Comparison of ENCODE assay signal across 20 cellular contexts in the genomic region with DNA sequence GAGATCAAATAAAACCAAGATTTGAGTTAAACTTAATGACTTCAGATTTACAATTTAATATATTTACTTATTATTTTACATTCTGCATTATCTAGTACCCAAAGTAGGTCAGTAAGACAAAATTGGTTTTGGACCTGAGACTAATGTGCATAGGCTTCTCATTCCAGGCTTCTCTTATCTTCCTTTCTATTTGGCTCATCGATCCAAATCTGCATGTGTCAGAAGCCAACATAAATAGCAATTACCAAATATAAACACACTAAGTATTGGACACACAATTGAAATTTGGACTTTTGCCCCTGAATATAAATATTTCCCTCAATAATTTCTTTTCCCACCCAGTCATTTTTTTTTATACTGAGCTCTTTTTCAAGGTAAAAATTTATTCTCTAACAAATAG.
DNase-seq lines count a peak whose midpoint lies in the region; ATAC-seq, FAIRE-seq and TF ChIP-seq lines count a peak whose summit lies in the region.
"Had no signal": no experiment of that assay in that cellular context is flagged by ENCODE, and none has a peak within 500 bp of the region (broad histone marks: within the 10 kb centered on the region; RNA-seq: fewer than 3 reads in every experiment).

No MANE protein-coding gene starts in this region.

- H2AFZ ChIP-seq in mammary epithelial cell (ENCODE audit: low read depth, low read length) = no peak overlapping the region
- no peak overlapping the region for H2AFZ ChIP-seq in PC-3 (ENCODE audit: low read length)

- intact Hi-C loops in mammary epithelial cell (cut with micrococcal nuclease) = no loop called here
- intact Hi-C loops in MCF 10A (cut with micrococcal nuclease) = no loop called here
- intact Hi-C loops in PC-3 (cut with micrococcal nuclease) = no loop called here
- intact Hi-C loops in right lobe of liver (cut with DNase I) = no loop called here

- no peak for ATAC-seq in PC-3
- peak; percentile 65 to 90 (median 84) for ATAC-seq in right lobe of liver

- WGBS in mammary epithelial cell (ENCODE audit: low coverage, missing lambda C conversion rate) = 40% methylated on average over 1 of the region's 1 CpG
- WGBS in right lobe of liver (ENCODE audit: insufficient coverage, low coverage, low lambda C conversion rate, missing lambda C conversion rate) = 26% methylated on average over 1 of the region's 1 CpG

- no peaks in the 10 kb centered on the region for H3F3A ChIP-seq in PC-3 (ENCODE audit: low read length, unreplicated experiment)

- H3K4me1 Mint-ChIP-seq in MCF 10A (ENCODE audit: insufficient read depth, unreplicated experiment) = peaks cover 27% of the 10 kb centered on the region

- H3K9me2 ChIP-seq in PC-3 (replicated peaks; ENCODE audit: low read length) = no peaks in the 10 kb centered on the region

- no peak for TF ChIP-seq CTCF in mammary epithelial cell (conservative IDR thresholded peaks at IDR 0.05 in 1 of 2, IDR thresholded peaks at IDR 0.05 in 1 of 2; ENCODE audit: extremely low read depth in 1 of 2, insufficient read depth in 1 of 2, low read depth in 1 of 2, low read length in 2 of 2)
- no peak for TF ChIP-seq CTCF in MCF 10A (IDR thresholded peaks at IDR 0.05; ENCODE audit: unreplicated experiment)
- TF ChIP-seq CTCF in PC-3 (conservative IDR thresholded peaks at IDR 0.05; ENCODE audit: low read depth, low read length) = no peak
- TF ChIP-seq CTCF in fibroblast of the aortic adventitia (IDR thresholded peaks at IDR 0.05; ENCODE audit: insufficient read depth, low read length) = no peak
- TF ChIP-seq CTCF in right lobe of liver (IDR thresholded peaks at IDR 0.05) = no peak

- H3K4me3 Mint-ChIP-seq in MCF 10A (ENCODE audit: unreplicated experiment) = no peak overlapping the region
- H3K4me3 Mint-ChIP-seq: CD4-positive, alpha-beta memory T cell had no signal

- H3K27me3 ChIP-seq in mammary epithelial cell (ENCODE audit: insufficient read depth, low read length) = no peaks in the 10 kb centered on the region
- H3K27me3 ChIP-seq in PC-3 (ENCODE audit: low read length) = no peaks in the 10 kb centered on the region
- H3K27me3 ChIP-seq in right lobe of liver = no peaks in the 10 kb centered on the region
- no peaks in the 10 kb centered on the region for H3K27me3 ChIP-seq in H7 (ENCODE audit: control insufficient read depth, insufficient read depth, low read length)
- H3K27me3 ChIP-seq: BE2C had no signal

- peaks cover 6% of the 10 kb centered on the region for H3K36me3 Mint-ChIP-seq in MCF 10A (ENCODE audit: insufficient read depth, unreplicated experiment)
- H3K36me3 Mint-ChIP-seq: CD4-positive, alpha-beta memory T cell had no signal

- no peak for DNase-seq in mammary epithelial cell
- DNase-seq in MCF 10A (ENCODE audit: unreplicated experiment) = no peak
- no peak for DNase-seq in PC-3
- peak; percentile 2 for DNase-seq in fibroblast of the aortic adventitia (ENCODE audit: low read depth)
- DNase-seq in right lobe of liver = no peak
- DNase-seq in H7 = no peak
- DNase-seq in epidermal melanocyte (ENCODE audit: insufficient read length, low spot score) = no peak
- DNase-seq in frontal cortex (ENCODE audit: low spot score in 2 of 2) = no peak
- DNase-seq: BE2C; CD4-positive, alpha-beta memory T cell; DND-41; GDM1; HCEC 1CT; IMR-90 had no signal

- H4K20me1 ChIP-seq in mammary epithelial cell (ENCODE audit: insufficient read depth, low read length) (no peaks in the 10 kb centered on the region), PC-3 (ENCODE audit: low read length) (no peaks in the 10 kb centered on the region)

- no peak overlapping the region for H3K4me2 ChIP-seq in mammary epithelial cell (ENCODE audit: insufficient read depth, low read depth, low read length)
- H3K4me2 ChIP-seq in PC-3 (ENCODE audit: low read length) = no peak overlapping the region

- H3K27me3 Mint-ChIP-seq in MCF 10A (ENCODE audit: insufficient read depth, unreplicated experiment) = no peaks in the 10 kb centered on the region

- dilution Hi-C loops in mammary epithelial cell (cut with HindIII; ENCODE audit: low sequenced_read_pairs) = no loop called here

- H3K4me1 ChIP-seq in mammary epithelial cell (ENCODE audit: insufficient read depth, low read length) = peaks cover 15% of the 10 kb centered on the region
- peaks cover 32% of the 10 kb centered on the region for H3K4me1 ChIP-seq in PC-3 (ENCODE audit: insufficient read depth, low read length)
- peaks cover 0 to 13% (median 0%) of the 10 kb centered on the region in 4 donors for H3K4me1 ChIP-seq in right lobe of liver
- H3K4me1 ChIP-seq: BE2C had no signal

- H3K9me3 Mint-ChIP-seq in MCF 10A (ENCODE audit: unreplicated experiment) = peaks cover 17% of the 10 kb centered on the region

- no peak for FAIRE-seq in frontal cortex (lab: Jason Lieb, UNC)
- FAIRE-seq: A204.1, D721Med, GM12892, GM19239, H1 had no signal

- H3K9ac ChIP-seq in mammary epithelial cell (ENCODE audit: insufficient read depth, low read length) (no peak overlapping the region), PC-3 (ENCODE audit: low read length) (peak overlapping the region; percentile 15; the same call in 1 of the 2 replicates)

- no peaks in the 10 kb centered on the region for H3K79me2 ChIP-seq in mammary epithelial cell (ENCODE audit: insufficient read depth, low read length)
- H3K79me2 ChIP-seq in PC-3 (ENCODE audit: low read length) = no peaks in the 10 kb centered on the region

- H3K27ac Mint-ChIP-seq in MCF 10A (ENCODE audit: low read depth, unreplicated experiment) = no peak overlapping the region
- H3K27ac Mint-ChIP-seq: CD4-positive, alpha-beta memory T cell had no signal

- POLR2A ChIA-PET in MCF 10A (lab: Yijun Ruan, JAX) = no interaction called here
- POLR2A ChIA-PET in PC-3 (lab: Charles Lee; ENCODE audit: unreplicated experiment) = no interaction called here

- BruUV-seq in mammary epithelial cell (replicated peaks; lab: Mats Ljungman, UMichigan) (no TSS peak), MCF 10A (replicated peaks; lab: Mats Ljungman, UMichigan) (no TSS peak), PC-3 (replicated peaks; lab: Mats Ljungman, UMichigan) (no TSS peak)

- CTCF ChIA-PET in mammary epithelial cell (lab: Charles Lee; ENCODE audit: low non-redundant PET) (no interaction called here), MCF 10A (lab: Yijun Ruan, JAX) (interaction anchor here (0.6 kb wide), 1 partner anchor 58 kb away, joined by 3 read pairs; no protein-coding TSS in a partner anchor), PC-3 (lab: Charles Lee) (interaction anchor here (1.0 kb wide), 1 partner anchor 1975 kb away, joined by 5 read pairs; no protein-coding TSS in a partner anchor)

- TF ChIP-seq POLR2A in right lobe of liver (IDR thresholded peaks at IDR 0.05) = no peak

- in situ Hi-C loops in mammary epithelial cell (cut with MboI; ENCODE audit: low sequenced_read_pairs in 2 of 2) = no loop called here

- H3K4me3 ChIP-seq in mammary epithelial cell (replicated peaks in 1 of 3; ENCODE audit: insufficient read depth in 1 of 3, low read depth in 2 of 3, low read length in 3 of 3) (no peak overlapping the region), PC-3 (ENCODE audit: low read length) (no peak overlapping the region), fibroblast of the aortic adventitia (ENCODE audit: low read depth, low read length) (no peak overlapping the region), right lobe of liver (no peak overlapping the region), H7 (ENCODE audit: insufficient read depth, low read depth, low read length) (no peak overlapping the region)

- no peaks in the 10 kb centered on the region for H3K36me3 ChIP-seq in mammary epithelial cell (ENCODE audit: insufficient read depth, low read length)
- no peaks in the 10 kb centered on the region for H3K36me3 ChIP-seq in PC-3 (ENCODE audit: low read depth, low read length)
- H3K36me3 ChIP-seq in right lobe of liver = no peaks in the 10 kb centered on the region
- no peaks in the 10 kb centered on the region for H3K36me3 ChIP-seq in H7 (replicated peaks; ENCODE audit: control insufficient read depth, insufficient read depth, low read length)
- H3K36me3 ChIP-seq: BE2C had no signal

- H3K9me3 ChIP-seq in mammary epithelial cell (replicated peaks; ENCODE audit: insufficient read depth, low read length) (peaks cover 3% of the 10 kb centered on the region), PC-3 (ENCODE audit: low read length) (no peaks in the 10 kb centered on the region), right lobe of liver (no peaks in the 10 kb centered on the region)
- H3K9me3 ChIP-seq: BE2C had no signal

- H3K27ac ChIP-seq in mammary epithelial cell (ENCODE audit: insufficient read depth, low read depth, low read length) (peak overlapping the region; percentile 79), PC-3 (ENCODE audit: low read length) (peak overlapping the region; percentile 77), right lobe of liver (no peak overlapping the region)
- H3K27ac ChIP-seq: C4-2B had no signal

Comparison
In these comparisons a context has a peak if more than half of its experiments do, and no peak if none do; other contexts are left out.
1. H3K27ac ChIP-seq: peak in mammary epithelial cell (single experiment) and PC-3 (single experiment); none in right lobe of liver (0 of 3).